ENCODE assay signal across 22 cellular contexts in genomic region chr3:183725387-183725786, GRCh38.
"Had no signal": no experiment of that assay in that cellular context is flagged by ENCODE, and none has a peak within 500 bp of the region (broad histone marks: within the 10 kb centered on the region; RNA-seq: fewer than 3 reads in every experiment).

No MANE protein-coding gene starts in this region.

- DNase-seq: activated B cell treated with CpG ODN at 0.5 μM for 24 hours; activated CD4-positive, alpha-beta memory T cell treated with anti-CD3 and anti-CD28 coated beads, Interleukin-2, amount 10 ng/mL, durations not matched to agents 7 days and 5 days; activated CD4-positive, alpha-beta T cell treated with anti-CD3 and anti-CD28 coated beads for 4 hours; activated gamma-delta T cell treated with Interleukin-2 at 50 U/mL for 16 hours; adrenal gland; erythroblast; foreskin fibroblast; kidney; lower lobe of right lung; naive B cell; small intestine; stimulated activated CD4-positive, alpha-beta T cell treated with anti-CD3 and anti-CD28 coated beads, Interleukin-2, amount 100 ng/mL, for 24 hours; stomach; T-cell; transverse colon; uterus had no signal

- ATAC-seq: lower lobe of right lung; sciatic nerve; stimulated activated memory B cell treated with anti-CD40 and anti-IgM and Interleukin-4, amounts not matched to agents 10 μg/mL and 1 μg/mL and 100 μg/mL, for 72 hours; T-cell had no signal

- H3K27me3 Mint-ChIP-seq: activated B cell treated with CpG ODN at 0.5 μM for 24 hours; activated CD4-positive, alpha-beta memory T cell treated with anti-CD3 and anti-CD28 coated beads, Interleukin-2, amount 10 ng/mL, durations not matched to agents 7 days and 5 days; activated naive CD8-positive, alpha-beta T cell; naive B cell; stimulated activated memory B cell treated with anti-CD40 and anti-IgM and Interleukin-4, amounts not matched to agents 10 μg/mL and 1 μg/mL and 100 μg/mL, for 72 hours; T-cell had no signal

- H3K4me1 Mint-ChIP-seq: activated B cell treated with CpG ODN at 0.5 μM for 24 hours; activated CD4-positive, alpha-beta memory T cell treated with anti-CD3 and anti-CD28 coated beads, Interleukin-2, amount 10 ng/mL, durations not matched to agents 7 days and 5 days; naive B cell; neural progenitor cell; stimulated activated memory B cell treated with anti-CD40 and anti-IgM and Interleukin-4, amounts not matched to agents 10 μg/mL and 1 μg/mL and 100 μg/mL, for 72 hours; T-cell had no signal

- H3K27ac Mint-ChIP-seq: activated B cell treated with CpG ODN at 0.5 μM for 24 hours; activated CD4-positive, alpha-beta memory T cell treated with anti-CD3 and anti-CD28 coated beads, Interleukin-2, amount 10 ng/mL, durations not matched to agents 7 days and 5 days; activated naive CD8-positive, alpha-beta T cell; activated T-helper 1 cell treated with anti-CD3 and anti-CD28 coated beads, Interleukin-12 subunit alpha, Interleukin-12 subunit beta, Interleukin-2, Interleukin-4 antibody, amounts not matched to agents 30 ng/mL and 10 ng/mL and 1 ng/mL, durations not matched to agents 14 hours and 24 hours and 36 hours; naive B cell; neural progenitor cell; stimulated activated memory B cell treated with anti-CD40 and anti-IgM and Interleukin-4, amounts not matched to agents 10 μg/mL and 1 μg/mL and 100 μg/mL, for 72 hours; T-helper 2 cell treated with Interferon-gamma antibody and Interleukin-4, amounts not matched to agents 5 μg/mL and 100 μg/mL, for 36 hours had no signal

- H3K4me3 Mint-ChIP-seq: activated B cell treated with CpG ODN at 0.5 μM for 24 hours; activated CD4-positive, alpha-beta memory T cell treated with anti-CD3 and anti-CD28 coated beads, Interleukin-2, amount 10 ng/mL, durations not matched to agents 7 days and 5 days; activated naive CD8-positive, alpha-beta T cell; activated T-helper 1 cell treated with anti-CD3 and anti-CD28 coated beads, Interleukin-12 subunit alpha, Interleukin-12 subunit beta, Interleukin-2, Interleukin-4 antibody, amounts not matched to agents 30 ng/mL and 10 ng/mL and 1 ng/mL, durations not matched to agents 14 hours and 24 hours and 36 hours; naive B cell; neural progenitor cell; stimulated activated memory B cell treated with anti-CD40 and anti-IgM and Interleukin-4, amounts not matched to agents 10 μg/mL and 1 μg/mL and 100 μg/mL, for 72 hours; T-cell; T-helper 2 cell treated with Interferon-gamma antibody and Interleukin-4, amounts not matched to agents 5 μg/mL and 100 μg/mL, for 36 hours had no signal

- H3K9me3 Mint-ChIP-seq: activated B cell treated with CpG ODN at 0.5 μM for 24 hours; activated CD4-positive, alpha-beta memory T cell treated with anti-CD3 and anti-CD28 coated beads, Interleukin-2, amount 10 ng/mL, durations not matched to agents 7 days and 5 days; activated T-helper 1 cell treated with anti-CD3 and anti-CD28 coated beads, Interleukin-12 subunit alpha, Interleukin-12 subunit beta, Interleukin-2, Interleukin-4 antibody, amounts not matched to agents 30 ng/mL and 10 ng/mL and 1 ng/mL, durations not matched to agents 14 hours and 24 hours and 36 hours; naive B cell; neural progenitor cell; stimulated activated memory B cell treated with anti-CD40 and anti-IgM and Interleukin-4, amounts not matched to agents 10 μg/mL and 1 μg/mL and 100 μg/mL, for 72 hours; T-cell; T-helper 2 cell treated with Interferon-gamma antibody and Interleukin-4, amounts not matched to agents 5 μg/mL and 100 μg/mL, for 36 hours had no signal
